19 cellular contexts compared by ENCODE assay signal in genomic region chr3:42509111-42509510, GRCh38. TPM values are rescaled to one million over a fixed set of nuclear protein-coding genes. Genes with fewer than 3 reads are reported as not detected.
A peak's percentile ranks its signal among the peaks of the same experiment; 100 is the strongest.
DNase-seq lines count a peak whose midpoint lies in the region; ATAC-seq, FAIRE-seq and TF ChIP-seq lines count a peak whose summit lies in the region.
"Had no signal": no experiment of that assay in that cellular context is flagged by ENCODE, and none has a peak within 500 bp of the region (broad histone marks: within the 10 kb centered on the region; RNA-seq: fewer than 3 reads in every experiment).

No MANE protein-coding gene starts in this region.

- no peaks in the 10 kb centered on the region for H3K9me3 Mint-ChIP-seq in activated T-helper 17 cell treated with anti-CD3 and anti-CD28 coated beads, Interleukin-2, amount 50 U/mL, for 72 hours
- H3K9me3 Mint-ChIP-seq in natural killer cell treated with Interleukin-12 subunit alpha and Interleukin-12 subunit beta and Interleukin-15 and Interleukin-18, amount 100 ng/mL, for 72 hours: no peaks in the 10 kb centered on the region

- ATAC-seq in right lobe of liver: no peak
- ATAC-seq in HepG2: no peak
- no peak for ATAC-seq in activated T-helper 17 cell treated with anti-CD3 and anti-CD28 coated beads, Interleukin-2, amount 50 U/mL, for 72 hours (replicated peaks)
- ATAC-seq in upper lobe of right lung: no peak
- no peak for ATAC-seq in natural killer cell treated with Interleukin-12 subunit alpha and Interleukin-12 subunit beta and Interleukin-15 and Interleukin-18, amount 100 ng/mL, for 72 hours
- ATAC-seq in HG03460 (IDR thresholded peaks at IDR 0.05; ENCODE audit: unreplicated experiment): no peak

- BruUV-seq in HepG2 (replicated peaks; lab: Mats Ljungman, UMichigan): no TSS peak

- intact Hi-C loops in right lobe of liver (cut with DNase I): no loop called here
- intact Hi-C loops in HepG2 (cut with micrococcal nuclease; ENCODE audit: unreplicated experiment): no loop called here
- intact Hi-C loops in upper lobe of right lung (cut with DNase I): no loop called here

- TF ChIP-seq EP300 in HepG2 (IDR thresholded peaks at IDR 0.05; ENCODE audit: low read depth in 2 of 2, low read length in 2 of 2): no peak
- TF ChIP-seq EP300 in HepG2 (CRISPR knock-in tag; IDR thresholded peaks at IDR 0.05; ENCODE audit: borderline replicate concordance): no peak

- no peaks in the 10 kb centered on the region for H3K27me3 Mint-ChIP-seq in activated T-helper 17 cell treated with anti-CD3 and anti-CD28 coated beads, Interleukin-2, amount 50 U/mL, for 72 hours
- H3K27me3 Mint-ChIP-seq in natural killer cell treated with Interleukin-12 subunit alpha and Interleukin-12 subunit beta and Interleukin-15 and Interleukin-18, amount 100 ng/mL, for 72 hours: peaks cover 15 to 26% of the 10 kb centered on the region in 2 donors

- H3K36me3 ChIP-seq in right lobe of liver (no peaks in the 10 kb centered on the region), HepG2 (replicated peaks in 1 of 2; ENCODE audit: control insufficient read depth in 1 of 2, insufficient read depth in 2 of 2, low read length in 2 of 2) (no peaks in the 10 kb centered on the region), mucosa of rectum (ENCODE audit: control insufficient read depth in 2 of 2, insufficient read depth in 2 of 2, low read length in 2 of 2) (peaks cover 8 to 11% of the 10 kb centered on the region in 2 donors), upper lobe of right lung (no peaks in the 10 kb centered on the region)

- H3K4me3 ChIP-seq in right lobe of liver (no peak overlapping the region), HepG2 (replicated peaks in 1 of 3; ENCODE audit: insufficient read depth in 1 of 3, low read depth in 2 of 3, low read length in 3 of 3) (no peak overlapping the region), mucosa of rectum (ENCODE audit: low read length in 2 of 2) (no peak overlapping the region), upper lobe of right lung (no peak overlapping the region)
- H3K4me3 ChIP-seq: GM23248 had no signal

- no peak for TF ChIP-seq RAD21 in HepG2 (CRISPR knock-in tag; IDR thresholded peaks at IDR 0.05)

- no peaks in the 10 kb centered on the region for H3K9me3 ChIP-seq in right lobe of liver
- H3K9me3 ChIP-seq in HepG2 (ENCODE audit: low read length): no peaks in the 10 kb centered on the region
- H3K9me3 ChIP-seq in mucosa of rectum (ENCODE audit: control insufficient read depth in 2 of 2, low read length in 2 of 2): no peaks in the 10 kb centered on the region
- no peaks in the 10 kb centered on the region for H3K9me3 ChIP-seq in upper lobe of right lung

- H3K4me1 Mint-ChIP-seq in activated T-helper 17 cell treated with anti-CD3 and anti-CD28 coated beads, Interleukin-2, amount 50 U/mL, for 72 hours: peaks cover 29% of the 10 kb centered on the region
- no peaks in the 10 kb centered on the region for H3K4me1 Mint-ChIP-seq in natural killer cell treated with Interleukin-12 subunit alpha and Interleukin-12 subunit beta and Interleukin-15 and Interleukin-18, amount 100 ng/mL, for 72 hours (ENCODE audit: low read depth in 2 of 2)

- H3K4me2 ChIP-seq in HepG2 (ENCODE audit: low read depth, low read length): no peak overlapping the region

- TF ChIP-seq CTCF in right lobe of liver (IDR thresholded peaks at IDR 0.05): no peak
- no peak for TF ChIP-seq CTCF in HepG2 (CRISPR knock-in tag; IDR thresholded peaks at IDR 0.05)
- no peak for TF ChIP-seq CTCF in upper lobe of right lung (IDR thresholded peaks at IDR 0.05)

- no peaks in the 10 kb centered on the region for H4K20me1 ChIP-seq in HepG2 (ENCODE audit: insufficient read depth, low read length)

- no peak for FAIRE-seq in HepG2 (lab: Jason Lieb, UNC)
- FAIRE-seq: RCC 7860 had no signal

- CTCF ChIA-PET in HepG2 (lab: Yijun Ruan, JAX; ENCODE audit: low intra/inter-chr PET ratio, low total read pairs): no interaction called here

- H2AFZ ChIP-seq in HepG2 (ENCODE audit: low read length): no peak overlapping the region
- H2AFZ ChIP-seq: GM23248 had no signal

- POLR2A ChIA-PET in HepG2 (lab: Yijun Ruan, JAX): no interaction called here

- H3K9ac ChIP-seq in HepG2 (ENCODE audit: insufficient read depth, low read depth, low read length) (no peak overlapping the region), mucosa of rectum (ENCODE audit: low read depth in 1 of 2, low read length in 2 of 2) (peak overlapping the region; percentile 9 to 56)
- H3K9ac ChIP-seq: GM23248 had no signal

- H3K27ac Mint-ChIP-seq in activated T-helper 17 cell treated with anti-CD3 and anti-CD28 coated beads, Interleukin-2, amount 50 U/mL, for 72 hours: peak overlapping the region; percentile 8
- H3K27ac Mint-ChIP-seq in natural killer cell treated with Interleukin-12 subunit alpha and Interleukin-12 subunit beta and Interleukin-15 and Interleukin-18, amount 100 ng/mL, for 72 hours: no peak overlapping the region

- no peaks in the 10 kb centered on the region for H3K36me3 Mint-ChIP-seq in activated T-helper 17 cell treated with anti-CD3 and anti-CD28 coated beads, Interleukin-2, amount 50 U/mL, for 72 hours (ENCODE audit: low read depth)
- H3K36me3 Mint-ChIP-seq in natural killer cell treated with Interleukin-12 subunit alpha and Interleukin-12 subunit beta and Interleukin-15 and Interleukin-18, amount 100 ng/mL, for 72 hours: no peaks in the 10 kb centered on the region

- no peaks in the 10 kb centered on the region for H3K27me3 ChIP-seq in right lobe of liver
- peaks cover 0 to 6% of the 10 kb centered on the region in 2 experiments; a peak in 2 of 5 replicates for H3K27me3 ChIP-seq in HepG2 (ENCODE audit: control insufficient read depth in 1 of 2, insufficient read depth in 2 of 2, low read length in 2 of 2)
- H3K27me3 ChIP-seq in mucosa of rectum (ENCODE audit: control insufficient read depth in 2 of 2, insufficient read depth in 2 of 2, low read length in 2 of 2): no peaks in the 10 kb centered on the region
- no peaks in the 10 kb centered on the region for H3K27me3 ChIP-seq in upper lobe of right lung

- no peak for TF ChIP-seq POLR2A in right lobe of liver (IDR thresholded peaks at IDR 0.05)
- TF ChIP-seq POLR2A in HepG2 (IDR thresholded peaks at IDR 0.05; ENCODE audit: insufficient read depth in 1 of 2, low read depth in 2 of 2, low read length in 2 of 2): no peak

- H3K4me1 ChIP-seq in right lobe of liver: no peaks in the 10 kb centered on the region
- peaks cover 18% of the 10 kb centered on the region for H3K4me1 ChIP-seq in HepG2 (ENCODE audit: insufficient read depth, low read length)
- peaks cover 61 to 88% of the 10 kb centered on the region in 2 donors for H3K4me1 ChIP-seq in mucosa of rectum (ENCODE audit: control insufficient read depth in 2 of 2, insufficient read depth in 2 of 2, low read length in 2 of 2)
- H3K4me1 ChIP-seq in upper lobe of right lung: peaks cover 24% of the 10 kb centered on the region

- no peak overlapping the region for H3K27ac ChIP-seq in right lobe of liver
- no peak overlapping the region for H3K27ac ChIP-seq in HepG2 (ENCODE audit: extremely low read length, insufficient read depth, low read length)
- H3K27ac ChIP-seq in mucosa of rectum (ENCODE audit: low read depth in 2 of 2, low read length in 2 of 2): peak overlapping the region; percentile 92 to 99
- H3K27ac ChIP-seq in upper lobe of right lung: peak overlapping the region; percentile 51
- H3K27ac ChIP-seq: GM23248, HL-60 had no signal

- no peak overlapping the region for H3K4me3 Mint-ChIP-seq in activated T-helper 17 cell treated with anti-CD3 and anti-CD28 coated beads, Interleukin-2, amount 50 U/mL, for 72 hours
- H3K4me3 Mint-ChIP-seq in natural killer cell treated with Interleukin-12 subunit alpha and Interleukin-12 subunit beta and Interleukin-15 and Interleukin-18, amount 100 ng/mL, for 72 hours: no peak overlapping the region

- H3K79me2 ChIP-seq in HepG2 (ENCODE audit: insufficient read depth, low read length): no peaks in the 10 kb centered on the region

- DNase-seq in right lobe of liver (peak in 2 of 3 donors; percentile 10 to 23), HepG2 (ENCODE audit: low spot score) (no peak), upper lobe of right lung (no peak), NCI-H187 treated with DMSO at 0.1 percent for 48 hours (lab: John Stamatoyannopoulos, UW) (no peak)
- no peak for DNase-seq in natural killer cell treated with Interleukin-12 subunit alpha and Interleukin-12 subunit beta and Interleukin-15 and Interleukin-18, amount 100 ng/mL, for 72 hours (ENCODE audit: low spot score)
- DNase-seq: ACHN, DMS 273 treated with DMSO at 0.1 percent for 48 hours, GM23248, KG1, NCI-H1092 treated with DMSO at 0.1 percent for 48 hours, NCI-H1694, NCI-H2171, NCI-H510A, NCI-H82 had no signal

- 25% methylated on average over 2 of the region's 3 CpGs for WGBS in right lobe of liver (ENCODE audit: insufficient coverage, low coverage, low lambda C conversion rate, missing lambda C conversion rate)
- 30% methylated on average over 1 of the region's 3 CpGs for WGBS in HepG2 (ENCODE audit: low lambda C conversion rate)

- in situ Hi-C loops in HepG2 (cut with HindIII; ENCODE audit: extremely low pct_ligation_motif_present, low pct_unique_long_range_greater_than_20kb): no loop called here

RNA-seq across cellular contexts. Expression of gene VIPR1, which starts 6.7 kb away (rescaled TPM):
- total RNA-seq in right lobe of liver (10 to 100 TPM in 5 of 6 experiments, 1 to 10 TPM in 1; 1.9 to 34.5 (median 18.2) TPM), HepG2 (2016; rRNA removed; fragmentation: Illumina TruSeq; extraction: Trizol) (0.04 TPM in 1 of 2 replicates, not detected in the other), upper lobe of right lung (184 TPM)
- not detected in 2 replicates for total RNA-seq in HepG2 (2016; cell fraction: cytosol; rRNA removed; fragmentation: Illumina TruSeq; extraction: Trizol; ENCODE audit: low read depth)
- total RNA-seq in HepG2 (2016; cell fraction: insoluble cytoplasmic fraction; rRNA removed; fragmentation: Illumina TruSeq; extraction: Trizol): 0.19 TPM in 1 of 2 replicates, not detected in the other
- 0.12 TPM in 1 of 2 replicates, not detected in the other for total RNA-seq in HepG2 (2016; cell fraction: membrane; rRNA removed; fragmentation: Illumina TruSeq; extraction: Trizol)
- not detected in 2 replicates for total RNA-seq in HepG2 (2016; cell fraction: nucleus; rRNA removed; fragmentation: Illumina TruSeq; extraction: Trizol)
- polyA plus RNA-seq in HepG2 (2011; rRNA removed): 0.07 and 0.11 TPM in 2 replicates
- polyA plus RNA-seq in HepG2 (2011; cell fraction: cytosol; rRNA removed): 0.04 TPM in 2 replicates
- polyA plus RNA-seq in HepG2 (2011; cell fraction: nucleus; rRNA removed): 0.27 and 0.29 TPM in 2 replicates
- polyA plus RNA-seq in HepG2 (2012): 0.30 TPM in 1 of 2 replicates, not detected in the other
- 0.03 TPM in 1 of 2 replicates, not detected in the other for polyA plus RNA-seq in HepG2 (2016; cell fraction: cytosol; fragmentation: Illumina TruSeq; extraction: Trizol; ENCODE audit: low read depth)
- polyA plus RNA-seq in HepG2 (2016; cell fraction: insoluble cytoplasmic fraction; fragmentation: Illumina TruSeq; extraction: Trizol; ENCODE audit: low read depth): not detected in 2 replicates
- not detected in 2 replicates for polyA plus RNA-seq in HepG2 (2016; cell fraction: membrane; fragmentation: Illumina TruSeq; extraction: Trizol; ENCODE audit: low read depth)
- polyA plus RNA-seq in HepG2 (2016; cell fraction: nucleus; fragmentation: Illumina TruSeq; extraction: Trizol; ENCODE audit: insufficient read depth, low read depth): not detected in 2 replicates
- 0.86 TPM in 1 of 2 replicates, not detected in the other for polyA minus RNA-seq in HepG2 (2011; rRNA and poly(A)+ RNA removed; ENCODE audit: low replicate concordance)
- polyA minus RNA-seq in HepG2 (2011; cell fraction: cytosol; rRNA and poly(A)+ RNA removed): not detected in 2 replicates
- 0.12 TPM in 1 of 2 replicates, not detected in the other for polyA minus RNA-seq in HepG2 (2011; cell fraction: nucleus; rRNA and poly(A)+ RNA removed)
- total RNA-seq in activated T-helper 17 cell treated with anti-CD3 and anti-CD28 coated beads, Interleukin-2, amount 50 U/mL, for 72 hours: 10 to 100 TPM in 1 of 2 donors, 1 to 10 TPM in 1; 1.9 to 12.1 TPM
- total RNA-seq in natural killer cell treated with Interleukin-12 subunit alpha and Interleukin-12 subunit beta and Interleukin-15 and Interleukin-18, amount 100 ng/mL, for 72 hours: under 1 TPM in 1 of 2 donors, not detected in 1; 0.69 TPM
- total RNA-seq: GM23248 had no signal
- polyA plus RNA-seq: GM23248 had no signal

Comparison
In these comparisons a context has a peak if more than half of its experiments do, and no peak if none do; other contexts are left out.
1. DNase-seq: peak in right lobe of liver (2 of 3); none in HepG2 (single experiment), upper lobe of right lung (single experiment), natural killer cell treated with Interleukin-12 subunit alpha and Interleukin-12 subunit beta and Interleukin-15 and Interleukin-18, amount 100 ng/mL, for 72 hours (single experiment) and NCI-H187 treated with DMSO at 0.1 percent for 48 hours (single experiment).
2. H3K27ac ChIP-seq: peak in mucosa of rectum (2 of 2) and upper lobe of right lung (single experiment); none in right lobe of liver (0 of 3) and HepG2 (single experiment).